In the genomic region with DNA sequence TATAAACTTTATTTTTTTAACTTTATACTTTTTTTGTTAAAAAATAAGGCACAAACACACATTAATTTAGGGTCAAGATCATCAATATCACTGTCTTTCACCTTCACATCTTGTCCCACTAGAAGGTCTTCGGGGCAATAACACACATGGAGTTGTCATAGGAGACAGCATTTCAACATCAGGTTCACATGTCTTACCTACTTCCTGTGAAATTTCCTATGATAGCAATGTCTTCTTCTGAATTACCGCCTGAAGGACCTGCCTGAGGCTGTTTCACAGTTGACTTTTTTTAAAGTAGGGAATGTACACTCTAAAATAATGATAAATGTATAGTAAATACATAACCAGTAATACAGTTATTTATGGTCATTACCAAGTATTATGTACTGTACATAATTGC, we compare ENCODE assay signal across 4 cellular contexts.
"Had no signal": no experiment of that assay in that cellular context is flagged by ENCODE, and none has a peak within 500 bp of the region (broad histone marks: within the 10 kb centered on the region; RNA-seq: fewer than 3 reads in every experiment).

No MANE protein-coding gene starts in this region.

- H3K27ac ChIP-seq: HL-60 had no signal

- DNase-seq: KBM-7, KG1 had no signal

- H3K4me3 ChIP-seq: K562 had no signal
